20 cellular contexts compared by ENCODE assay signal in the genomic region with DNA sequence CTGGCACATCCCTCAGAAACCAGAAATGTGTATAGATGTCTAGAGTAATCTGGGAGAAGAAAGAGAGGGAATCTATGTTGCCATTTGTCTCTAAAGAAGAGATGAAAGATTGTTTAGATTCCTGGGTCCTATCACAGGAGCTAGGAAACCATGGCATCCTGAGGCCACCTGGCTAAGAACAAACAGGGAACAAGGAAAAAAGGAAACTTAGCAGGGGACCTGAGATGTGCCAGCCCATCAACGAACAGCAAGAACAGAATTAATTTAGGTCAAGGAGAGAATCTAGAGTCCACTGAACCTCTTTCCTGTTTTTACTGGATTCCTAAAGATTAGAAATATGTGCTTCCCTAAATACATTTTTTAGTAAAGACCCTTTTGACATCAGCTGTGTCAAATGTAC. TPM values are rescaled to one million over a fixed set of nuclear protein-coding genes. Genes with fewer than 3 reads are reported as not detected.
A peak's percentile ranks its signal among the peaks of the same experiment; 100 is the strongest.
DNase-seq lines count a peak whose midpoint lies in the region; ATAC-seq and TF ChIP-seq lines count a peak whose summit lies in the region.
"Had no signal": no experiment of that assay in that cellular context is flagged by ENCODE, and none has a peak within 500 bp of the region (broad histone marks: within the 10 kb centered on the region; RNA-seq: fewer than 3 reads in every experiment).

No MANE protein-coding gene starts in this region.

- DNase-seq in T-helper 17 cell = no peak
- peak; percentile 45 for DNase-seq in cerebellum (ENCODE audit: low spot score)
- DNase-seq in naive B cell = no peak
- no peak for DNase-seq in stimulated activated effector memory CD8-positive, alpha-beta T cell treated with anti-CD3 and anti-CD28 coated beads, Interleukin-12 subunit alpha, Interleukin-12 subunit beta, amount 100 ng/mL, for 72 hours (ENCODE audit: low spot score in 2 of 2)
- DNase-seq in CD1c-positive myeloid dendritic cell (ENCODE audit: extremely low spot score) = no peak
- DNase-seq in activated CD8-positive, alpha-beta T cell treated with anti-CD3 and anti-CD28 coated beads for 36 hours = no peak
- no peak for DNase-seq in GF-D8 (lab: John Stamatoyannopoulos, UW)
- DNase-seq: Calu3; CD8-positive, alpha-beta memory T cell; DMS153; Karpas-422; MV-4-11; NCI-H1105 treated with DMSO at 0.1 percent for 48 hours; NCI-H2029 treated with DMSO at 0.1 percent for 48 hours; NCI-H345; NCI-H526 had no signal

- intact Hi-C loops in activated CD8-positive, alpha-beta T cell treated with anti-CD3 and anti-CD28 coated beads for 36 hours (cut with micrococcal nuclease) = no loop called here

- no peaks in the 10 kb centered on the region for H3K36me3 Mint-ChIP-seq in T-helper 17 cell (ENCODE audit: low read depth)
- H3K36me3 Mint-ChIP-seq in naive B cell = no peaks in the 10 kb centered on the region
- peaks cover 16% of the 10 kb centered on the region for H3K36me3 Mint-ChIP-seq in stimulated activated effector memory CD8-positive, alpha-beta T cell treated with anti-CD3 and anti-CD28 coated beads, Interleukin-12 subunit alpha, Interleukin-12 subunit beta, amount 100 ng/mL, for 72 hours
- H3K36me3 Mint-ChIP-seq in activated CD8-positive, alpha-beta T cell treated with anti-CD3 and anti-CD28 coated beads for 36 hours (ENCODE audit: low read depth) = peaks cover 4% of the 10 kb centered on the region

- H3K4me1 Mint-ChIP-seq in T-helper 17 cell = peaks cover 39% of the 10 kb centered on the region
- H3K4me1 Mint-ChIP-seq in naive B cell = peaks cover 36 to 44% (median 37%) of the 10 kb centered on the region in 3 donors
- H3K4me1 Mint-ChIP-seq in stimulated activated effector memory CD8-positive, alpha-beta T cell treated with anti-CD3 and anti-CD28 coated beads, Interleukin-12 subunit alpha, Interleukin-12 subunit beta, amount 100 ng/mL, for 72 hours = peaks cover 31% of the 10 kb centered on the region
- H3K4me1 Mint-ChIP-seq in activated CD8-positive, alpha-beta T cell treated with anti-CD3 and anti-CD28 coated beads for 36 hours (ENCODE audit: low read depth) = peaks cover 20% of the 10 kb centered on the region

- H3K9me3 ChIP-seq in T-helper 17 cell (ENCODE audit: control insufficient read depth, low read length, poor library complexity, severe bottlenecking) = no peaks in the 10 kb centered on the region
- H3K9me3 ChIP-seq: SJSA1 had no signal

- CTCF ChIA-PET in activated CD8-positive, alpha-beta T cell treated with anti-CD3 and anti-CD28 coated beads for 36 hours (lab: Charles Lee) = interaction anchor here (1.0 to 1.5 kb wide), 2 partner anchors 36 to 83 kb away, joined by 3 to 4 read pairs; a partner anchor contains a TSS

- H3K4me3 Mint-ChIP-seq in T-helper 17 cell = no peak overlapping the region
- H3K4me3 Mint-ChIP-seq in naive B cell = no peak overlapping the region
- no peak overlapping the region for H3K4me3 Mint-ChIP-seq in stimulated activated effector memory CD8-positive, alpha-beta T cell treated with anti-CD3 and anti-CD28 coated beads, Interleukin-12 subunit alpha, Interleukin-12 subunit beta, amount 100 ng/mL, for 72 hours
- H3K4me3 Mint-ChIP-seq in activated CD8-positive, alpha-beta T cell treated with anti-CD3 and anti-CD28 coated beads for 36 hours = no peak overlapping the region
- H3K4me3 Mint-ChIP-seq: CD8-positive, alpha-beta memory T cell had no signal

- ATAC-seq in T-helper 17 cell (no peak), naive B cell (ENCODE audit: low read depth in 2 of 2) (no peak)
- ATAC-seq in stimulated activated effector memory CD8-positive, alpha-beta T cell treated with anti-CD3 and anti-CD28 coated beads, Interleukin-12 subunit alpha, Interleukin-12 subunit beta, amount 100 ng/mL, for 72 hours = no peak
- no peak for ATAC-seq in activated CD8-positive, alpha-beta T cell treated with anti-CD3 and anti-CD28 coated beads for 36 hours
- ATAC-seq: Right ventricle myocardium inferior had no signal

- POLR2A ChIA-PET in activated CD8-positive, alpha-beta T cell treated with anti-CD3 and anti-CD28 coated beads for 36 hours (lab: Charles Lee) = no interaction called here

- H3K27me3 Mint-ChIP-seq in T-helper 17 cell (no peaks in the 10 kb centered on the region), naive B cell (no peaks in the 10 kb centered on the region)
- no peaks in the 10 kb centered on the region for H3K27me3 Mint-ChIP-seq in activated CD8-positive, alpha-beta T cell treated with anti-CD3 and anti-CD28 coated beads for 36 hours
- H3K27me3 Mint-ChIP-seq: CD8-positive, alpha-beta memory T cell had no signal

- TF ChIP-seq CTCF in activated CD8-positive, alpha-beta T cell treated with anti-CD3 and anti-CD28 coated beads for 36 hours (IDR thresholded peaks at IDR 0.05) = no peak

- H3K27ac Mint-ChIP-seq in T-helper 17 cell (peak overlapping the region; percentile 78), naive B cell (peak overlapping the region in 4 of 6 donors; percentile 3 to 55 (median 21))
- H3K27ac Mint-ChIP-seq in stimulated activated effector memory CD8-positive, alpha-beta T cell treated with anti-CD3 and anti-CD28 coated beads, Interleukin-12 subunit alpha, Interleukin-12 subunit beta, amount 100 ng/mL, for 72 hours = peak overlapping the region; percentile 77
- H3K27ac Mint-ChIP-seq in activated CD8-positive, alpha-beta T cell treated with anti-CD3 and anti-CD28 coated beads for 36 hours = no peak overlapping the region

- H3K9me3 Mint-ChIP-seq in naive B cell = no peaks in the 10 kb centered on the region
- no peaks in the 10 kb centered on the region for H3K9me3 Mint-ChIP-seq in stimulated activated effector memory CD8-positive, alpha-beta T cell treated with anti-CD3 and anti-CD28 coated beads, Interleukin-12 subunit alpha, Interleukin-12 subunit beta, amount 100 ng/mL, for 72 hours
- H3K9me3 Mint-ChIP-seq in activated CD8-positive, alpha-beta T cell treated with anti-CD3 and anti-CD28 coated beads for 36 hours = no peaks in the 10 kb centered on the region
- H3K9me3 Mint-ChIP-seq: CD8-positive, alpha-beta memory T cell had no signal

RNA-seq across cellular contexts. Expression of a gene that starts 30.3 kb away (rescaled TPM):
- total RNA-seq in T-helper 17 cell = 10 to 100 TPM; 54.1 to 56.4 TPM
- total RNA-seq in cerebellum = 46.0 TPM
- polyA plus RNA-seq in naive B cell (ENCODE audit: low read depth in 6 of 6) = 10 to 100 TPM; 16.2 to 23.9 (median 21.3) TPM
- total RNA-seq in activated CD8-positive, alpha-beta T cell treated with anti-CD3 and anti-CD28 coated beads for 36 hours = 10 to 100 TPM; 23.5 to 24.2 TPM

RNA-seq across cellular contexts. Expression of a gene that starts 32.3 kb away (rescaled TPM):
- total RNA-seq in T-helper 17 cell (10 to 100 TPM; 42.9 to 61.9 TPM), cerebellum (9.4 TPM)
- polyA plus RNA-seq in naive B cell (ENCODE audit: low read depth in 6 of 6) = 10 to 100 TPM; 11.5 to 22.0 (median 14.6) TPM
- 10 to 100 TPM; 34.7 to 35.2 TPM for total RNA-seq in activated CD8-positive, alpha-beta T cell treated with anti-CD3 and anti-CD28 coated beads for 36 hours

RNA-seq across cellular contexts. Expression of a gene that starts 36.6 kb away (rescaled TPM):
- total RNA-seq in T-helper 17 cell (under 1 TPM in 1 of 2 donors, not detected in 1; 0.99 TPM), cerebellum (0.91 TPM)
- polyA plus RNA-seq in naive B cell (ENCODE audit: low read depth in 6 of 6) = under 1 TPM in 2 of 6 donors, not detected in 4; 0.30 to 0.77 TPM
- total RNA-seq in activated CD8-positive, alpha-beta T cell treated with anti-CD3 and anti-CD28 coated beads for 36 hours = under 1 TPM in 1 of 2 experiments, not detected in 1; 0.23 TPM
- total RNA-seq: Right ventricle myocardium inferior had no signal
- polyA plus RNA-seq: BJ had no signal

RNA-seq across cellular contexts. Expression of a gene that starts 43.6 kb away (rescaled TPM):
- total RNA-seq in T-helper 17 cell = under 1 TPM in 1 of 2 donors, not detected in 1; 0.37 TPM
- total RNA-seq in cerebellum = not detected
- not detected for polyA plus RNA-seq in naive B cell (ENCODE audit: low read depth in 6 of 6)
- total RNA-seq in activated CD8-positive, alpha-beta T cell treated with anti-CD3 and anti-CD28 coated beads for 36 hours = not detected
- total RNA-seq: Calu3; CD8-positive, alpha-beta memory T cell; M059J; Right ventricle myocardium inferior; SJSA1 had no signal
- polyA plus RNA-seq: BJ; CD8-positive, alpha-beta memory T cell had no signal

RNA-seq across cellular contexts. Expression of a gene that starts 47.0 kb away (rescaled TPM):
- 1 to 10 TPM in 1 of 2 donors, under 1 TPM in 1; 0.92 to 5.2 TPM for total RNA-seq in T-helper 17 cell
- 3.7 TPM for total RNA-seq in cerebellum
- 10 to 100 TPM in 5 of 6 donors, 1 to 10 TPM in 1; 4.3 to 21.7 (median 15.4) TPM for polyA plus RNA-seq in naive B cell (ENCODE audit: low read depth in 6 of 6)
- 1 to 10 TPM; 1.8 to 2.8 TPM for total RNA-seq in activated CD8-positive, alpha-beta T cell treated with anti-CD3 and anti-CD28 coated beads for 36 hours
